In the genomic region with DNA sequence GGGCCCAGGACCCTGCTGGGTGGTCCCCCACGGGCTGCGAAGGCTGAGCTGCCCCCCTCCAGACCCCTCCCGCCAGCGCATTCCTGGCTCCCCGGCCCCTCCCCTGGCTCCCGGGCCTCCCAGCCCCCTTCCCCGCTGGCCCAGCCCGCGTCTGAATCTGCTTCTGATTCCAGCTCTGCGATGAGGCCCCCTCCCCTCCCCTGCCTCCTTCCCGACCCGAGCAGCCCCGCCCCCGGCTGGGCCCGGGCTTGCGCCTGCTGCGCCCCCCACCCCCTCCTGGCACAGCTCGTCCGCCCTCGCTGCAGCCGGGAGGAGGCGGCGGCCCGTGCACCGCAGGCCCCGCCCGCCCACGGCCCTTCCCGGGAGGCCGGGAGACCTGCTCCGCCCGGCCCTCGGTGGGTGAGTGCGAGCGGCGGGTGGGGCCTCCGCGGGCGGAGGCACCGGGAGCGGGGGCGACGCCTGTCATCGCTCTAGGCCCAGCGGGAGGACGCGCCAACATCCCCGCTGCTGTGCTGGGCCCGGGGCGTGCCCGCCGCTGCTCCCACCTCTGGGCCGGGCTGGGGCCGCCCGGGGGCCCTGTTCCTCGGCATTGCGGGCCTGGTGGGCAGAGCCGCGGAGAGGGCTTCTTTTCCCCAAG, we compare ENCODE assay signal across 9 cellular contexts.
DNase-seq lines count a peak whose midpoint lies in the region; ATAC-seq and FAIRE-seq lines count a peak whose summit lies in the region.
"Had no signal": no experiment of that assay in that cellular context is flagged by ENCODE, and none has a peak within 500 bp of the region (broad histone marks: within the 10 kb centered on the region; RNA-seq: fewer than 3 reads in every experiment).

Gene NTN3, plus strand, starts transcription at position 282 of the 637 bp plus-strand sequence. CDS start 405 bp downstream, outside the sequence.

- peak within 1 kb of the TSS; percentile 29 for H3K27ac ChIP-seq in cingulate gyrus (ENCODE audit: low read depth, low read length)

- H3K4me1 ChIP-seq in neuron (ENCODE audit: insufficient read depth, low read length): peaks cover 49% of the 10 kb centered on the region

- no peaks in the 10 kb centered on the region for H3K27me3 ChIP-seq in neuron (ENCODE audit: insufficient read depth, low read length)

- FAIRE-seq in HTR-8/SVneo (lab: Jason Lieb, UNC): no peak

- H3K4me1 Mint-ChIP-seq in effector memory CD8-positive, alpha-beta T cell (ENCODE audit: low read depth in 2 of 2): peaks cover 12 to 13% of the 10 kb centered on the region in 2 donors

- peak within 1 kb of the TSS in 1 of 2 donors; percentile 45 for H3K4me3 Mint-ChIP-seq in effector memory CD8-positive, alpha-beta T cell

- H3K9me3 Mint-ChIP-seq in effector memory CD8-positive, alpha-beta T cell: no peaks in the 10 kb centered on the region

- no peaks in the 10 kb centered on the region for H3K36me3 Mint-ChIP-seq in effector memory CD8-positive, alpha-beta T cell (ENCODE audit: insufficient read depth)

- H3K27me3 Mint-ChIP-seq in effector memory CD8-positive, alpha-beta T cell: peaks cover 13 to 56% of the 10 kb centered on the region in 2 donors

- no peaks in the 10 kb centered on the region for H3K36me3 ChIP-seq in neuron (ENCODE audit: insufficient read depth, low read length)
- H3K36me3 ChIP-seq: adrenal gland had no signal

- H2AFZ ChIP-seq in neuron (ENCODE audit: low read depth, low read length): no peak within 1 kb of the TSS

- no peak for ATAC-seq in effector memory CD8-positive, alpha-beta T cell (replicated peaks)
- no peak for ATAC-seq in GM21529 (IDR thresholded peaks at IDR 0.05; ENCODE audit: unreplicated experiment)

- DNase-seq in ELF-1 (ENCODE audit: low read depth, low spot score) (peak; percentile 23), NCI-H2107 treated with DMSO at 0.1 percent for 48 hours (lab: John Stamatoyannopoulos, UW; ENCODE audit: unreplicated experiment) (peak; percentile 51), HTR-8/SVneo (ENCODE audit: insufficient read length, low spot score) (no peak), HK-2 (ENCODE audit: unreplicated experiment) (no peak)
- DNase-seq in effector memory CD8-positive, alpha-beta T cell: no peak

- H3K27ac Mint-ChIP-seq in effector memory CD8-positive, alpha-beta T cell: no peak within 1 kb of the TSS

- H3K9me3 ChIP-seq in neuron (ENCODE audit: low read length): no peaks in the 10 kb centered on the region
- H3K9me3 ChIP-seq: adrenal gland had no signal

- peak within 1 kb of the TSS; percentile 36 for H3K4me3 ChIP-seq in neuron (ENCODE audit: low read length)

Comparison
In these comparisons a context has a peak if more than half of its experiments do, and no peak if none do; other contexts are left out.
1. DNase-seq: peak in ELF-1 (single experiment) and NCI-H2107 treated with DMSO at 0.1 percent for 48 hours (single experiment); none in HTR-8/SVneo (single experiment), effector memory CD8-positive, alpha-beta T cell (0 of 3) and HK-2 (single experiment).